Comparison of ENCODE assay signal across 33 cellular contexts in genomic region chr1:15167386-15167785, GRCh38. TPM values are rescaled to one million over a fixed set of nuclear protein-coding genes. Genes with fewer than 3 reads are reported as not detected.
DNase-seq lines count a peak whose midpoint lies in the region; ATAC-seq, FAIRE-seq and TF ChIP-seq lines count a peak whose summit lies in the region.
"Had no signal": no experiment of that assay in that cellular context is flagged by ENCODE, and none has a peak within 500 bp of the region (broad histone marks: within the 10 kb centered on the region; RNA-seq: fewer than 3 reads in every experiment).

No MANE protein-coding gene starts in this region.

- WGBS in mammary epithelial cell (ENCODE audit: low coverage, missing lambda C conversion rate) = 86% methylated on average over 3 of the region's 3 CpGs
- 37% methylated on average over 3 of the region's 3 CpGs for WGBS in GM12878 (ENCODE audit: insufficient coverage, insufficient replicate concordance, low lambda C conversion rate, missing lambda C conversion rate)

- RAD21 ChIA-PET in GM12878 (lab: Charles Lee; ENCODE audit: unreplicated experiment) = interaction anchor here (1.8 to 3.3 kb wide), 2 partner anchors 9 to 11 kb away, joined by 4 to 23 read pairs; no protein-coding TSS in a partner anchor

- H3K27me3 ChIP-seq in mammary epithelial cell (ENCODE audit: insufficient read depth, low read length) (no peaks in the 10 kb centered on the region), breast epithelium (no peaks in the 10 kb centered on the region), GM12878 (replicated peaks in 1 of 2; ENCODE audit: control insufficient read depth in 2 of 2, insufficient read depth in 2 of 2, low read length in 1 of 2) (no peaks in the 10 kb centered on the region)
- H3K27me3 ChIP-seq: esophagus squamous epithelium, gastrocnemius medialis, ovary, SJSA1 had no signal

- TF ChIP-seq EP300 in GM12878 (IDR thresholded peaks at IDR 0.05; ENCODE audit: borderline replicate concordance in 1 of 2, control insufficient read depth in 1 of 2, low read depth in 2 of 2, low read length in 2 of 2) = no peak

- POLR2A ChIA-PET in GM12878 (lab: Charles Lee) = interaction anchor here (0.6 to 1.5 kb wide), 3 partner anchors 9 to 243 kb away, joined by 3 to 5 read pairs (median 4); no protein-coding TSS in a partner anchor

- H2AFZ ChIP-seq in mammary epithelial cell (ENCODE audit: low read depth, low read length) (no peak overlapping the region), GM12878 (ENCODE audit: control insufficient read depth, low read depth, low read length) (no peak overlapping the region)

- H3K79me2 ChIP-seq in mammary epithelial cell (ENCODE audit: insufficient read depth, low read length) (peaks cover 85% of the 10 kb centered on the region), GM12878 (ENCODE audit: control insufficient read depth, insufficient read depth, low read length) (peaks cover 4% of the 10 kb centered on the region)

- CTCF ChIA-PET in mammary epithelial cell (lab: Charles Lee; ENCODE audit: low non-redundant PET) = no interaction called here
- CTCF ChIA-PET in GM12878 (lab: Yijun Ruan, JAX) = interaction anchor here (2.0 to 2.8 kb wide), 2 partner anchors 13 to 104 kb away, joined by 4 to 12 read pairs; no protein-coding TSS in a partner anchor

- H3K4me2 ChIP-seq in mammary epithelial cell (ENCODE audit: insufficient read depth, low read depth, low read length) (no peak overlapping the region), GM12878 (ENCODE audit: control insufficient read depth, insufficient read depth) (no peak overlapping the region)
- H3K4me2 ChIP-seq: KMS-11 had no signal

- TF ChIP-seq POLR2A in breast epithelium (IDR thresholded peaks at IDR 0.05) (no peak), GM12878 (IDR thresholded peaks at IDR 0.05; ENCODE audit: low read depth, low read length) (no peak)

- in situ Hi-C loops in mammary epithelial cell (cut with MboI; ENCODE audit: low sequenced_read_pairs in 2 of 2) (no loop called here), GM12878 (cut with MboI) (no loop called here)

- BruUV-seq in mammary epithelial cell (replicated peaks; lab: Mats Ljungman, UMichigan) = no TSS peak
- BruUV-seq in GM12878 (replicated peaks; lab: Mats Ljungman, UMichigan) = no TSS peak

- peak; percentile 57 for DNase-seq in mammary epithelial cell
- no peak for DNase-seq in breast epithelium (ENCODE audit: low spot score in 2 of 2)
- no peak for DNase-seq in GM12878 (ENCODE audit: low read depth, low spot score)
- DNase-seq in glomerular visceral epithelial cell (ENCODE audit: extremely low spot score) = peak; percentile 41
- DNase-seq in activated CD4-positive, alpha-beta T cell treated with anti-CD3 and anti-CD28 coated beads for 4 hours = no peak
- no peak for DNase-seq in NCI-H1092 treated with DMSO at 0.1 percent for 48 hours (lab: John Stamatoyannopoulos, UW)
- DNase-seq: 8988T; activated CD4-positive, alpha-beta T cell treated with anti-CD3 and anti-CD28 coated beads, Interleukin-2, amount 10 ng/mL, durations not matched to agents 24 days and 14 days; activated effector memory CD4-positive, alpha-beta T cell treated with Interleukin-2 at 50 U/mL for 16 hours; activated naive CD8-positive, alpha-beta T cell treated with anti-CD3 and anti-CD28 coated beads for 36 hours; CD4-positive, CD25-positive, alpha-beta regulatory T cell; esophagus squamous epithelium; gastrocnemius medialis; left cardiac atrium; NCI-H1417 treated with DMSO at 0.1 percent for 48 hours; NCI-H2081; NCI-H226; NCI-H69; nephron progenitor cell; ovary; substantia nigra; T1000 had no signal

- H3K4me3 ChIP-seq in mammary epithelial cell (replicated peaks in 1 of 3; ENCODE audit: insufficient read depth in 1 of 3, low read depth in 2 of 3, low read length in 3 of 3) (no peak overlapping the region), breast epithelium (no peak overlapping the region), GM12878 (no peak overlapping the region)
- H3K4me3 ChIP-seq: esophagus squamous epithelium, gastrocnemius medialis, lung, ovary, SJSA1 had no signal

- H3K9ac ChIP-seq in mammary epithelial cell (ENCODE audit: insufficient read depth, low read length) = no peak overlapping the region
- no peak overlapping the region for H3K9ac ChIP-seq in GM12878 (ENCODE audit: control insufficient read depth, insufficient read depth, low read length)
- H3K9ac ChIP-seq: KMS-11 had no signal

- dilution Hi-C loops in mammary epithelial cell (cut with HindIII; ENCODE audit: low sequenced_read_pairs) = no loop called here

- TF ChIP-seq RAD21 in GM12878 (IDR thresholded peaks at IDR 0.05; ENCODE audit: insufficient read depth, low read depth, low read length) = no peak

- no peak for TF ChIP-seq CTCF in mammary epithelial cell (conservative IDR thresholded peaks at IDR 0.05 in 1 of 2, IDR thresholded peaks at IDR 0.05 in 1 of 2; ENCODE audit: extremely low read depth in 1 of 2, insufficient read depth in 1 of 2, low read depth in 1 of 2, low read length in 2 of 2)
- no peak for TF ChIP-seq CTCF in breast epithelium (IDR thresholded peaks at IDR 0.05)
- TF ChIP-seq CTCF in GM12878 (IDR thresholded peaks at IDR 0.05 in 2 of 3, conservative IDR thresholded peaks at IDR 0.05 in 1 of 3; ENCODE audit: control insufficient read depth in 2 of 3, extremely low read depth in 1 of 3, insufficient read depth in 1 of 3, low read depth in 3 of 3, low read length in 3 of 3) = no peak

- H3K9me3 ChIP-seq in mammary epithelial cell (replicated peaks; ENCODE audit: insufficient read depth, low read length) (no peaks in the 10 kb centered on the region), breast epithelium (no peaks in the 10 kb centered on the region), GM12878 (replicated peaks; ENCODE audit: control insufficient read depth, insufficient read depth, low read length) (no peaks in the 10 kb centered on the region; the same call in 2 of the 3 replicates)
- H3K9me3 ChIP-seq: esophagus squamous epithelium, gastrocnemius medialis, ovary, SJSA1 had no signal

- intact Hi-C loops in mammary epithelial cell (cut with micrococcal nuclease) (no loop called here), breast epithelium (cut with DNase I; ENCODE audit: low total_unique reads) (no loop called here), GM12878 (cut with micrococcal nuclease; ENCODE audit: unreplicated experiment) (no loop called here)

- H3K4me1 ChIP-seq in mammary epithelial cell (ENCODE audit: insufficient read depth, low read length) (peaks cover 24% of the 10 kb centered on the region), breast epithelium (no peaks in the 10 kb centered on the region), GM12878 (ENCODE audit: control insufficient read depth, insufficient read depth, low read length) (peaks cover 13% of the 10 kb centered on the region)
- H3K4me1 ChIP-seq: gastrocnemius medialis had no signal

- peak overlapping the region; percentile 91 for H3K27ac ChIP-seq in mammary epithelial cell (ENCODE audit: insufficient read depth, low read depth, low read length)
- H3K27ac ChIP-seq in breast epithelium = no peak overlapping the region
- H3K27ac ChIP-seq in GM12878 (ENCODE audit: control insufficient read depth, insufficient read depth) = no peak overlapping the region
- H3K27ac ChIP-seq: gastrocnemius medialis, HL-60, KMS-11, ovary had no signal

- H4K20me1 ChIP-seq in mammary epithelial cell (ENCODE audit: insufficient read depth, low read length) = no peaks in the 10 kb centered on the region
- H4K20me1 ChIP-seq in GM12878 (ENCODE audit: control insufficient read depth, insufficient read depth) = no peaks in the 10 kb centered on the region

- FAIRE-seq in GM12878 (lab: Jason Lieb, UNC) = no peak
- FAIRE-seq: astrocyte, endometrium, H54 had no signal

- ATAC-seq in GM12878 = peak; percentile 53
- no peak for ATAC-seq in GM18873 (IDR thresholded peaks at IDR 0.05; ENCODE audit: low FRiP score, unreplicated experiment)
- ATAC-seq in GM21786 (IDR thresholded peaks at IDR 0.05; ENCODE audit: unreplicated experiment) = no peak
- ATAC-seq: gastrocnemius medialis; left cardiac atrium; stimulated activated effector memory CD8-positive, alpha-beta T cell treated with anti-CD3 and anti-CD28 coated beads, Interleukin-12 subunit alpha, Interleukin-12 subunit beta, amount 100 ng/mL, for 72 hours had no signal

- H3K36me3 ChIP-seq in mammary epithelial cell (ENCODE audit: insufficient read depth, low read length) = no peaks in the 10 kb centered on the region
- H3K36me3 ChIP-seq in breast epithelium = no peaks in the 10 kb centered on the region
- H3K36me3 ChIP-seq in GM12878 (ENCODE audit: control insufficient read depth in 2 of 2, insufficient read depth in 2 of 2, low read length in 1 of 2) = no peaks in the 10 kb centered on the region
- H3K36me3 ChIP-seq: esophagus squamous epithelium, gastrocnemius medialis, ovary, SJSA1 had no signal

- SMC1A ChIA-PET in GM12878 (lab: Charles Lee; ENCODE audit: uncharacterized antibody, unreplicated experiment) = interaction anchor here (1.1 to 3.3 kb wide), 4 partner anchors 14 to 73 kb away, joined by 3 to 18 read pairs (median 7); partner anchors contain the start of gene TMEM51

TF ChIP-seq in GM12878, 131 proteins besides CTCF, POLR2A, EP300 and RAD21 (continues in another document):
- TF ChIP-seq CHD2 (IDR thresholded peaks at IDR 0.05; ENCODE audit: borderline replicate concordance, low read depth, low read length) (no peak), MEF2B (IDR thresholded peaks at IDR 0.05; ENCODE audit: partially characterized antibody, poor library complexity, severe bottlenecking) (no peak), NFXL1 (IDR thresholded peaks at IDR 0.05; ENCODE audit: borderline replicate concordance) (no peak), LARP7 (IDR thresholded peaks at IDR 0.05) (no peak), NR2C1 (IDR thresholded peaks at IDR 0.05) (no peak)

RNA-seq across cellular contexts. Expression of gene TMEM51, which starts 13.8 kb away (rescaled TPM):
- 10 to 100 TPM; 15.1 to 16.2 TPM for total RNA-seq in mammary epithelial cell
- 14.9 TPM for polyA plus RNA-seq in mammary epithelial cell
- polyA minus RNA-seq in mammary epithelial cell = 4.4 TPM
- 10 to 100 TPM in 2 of 3 donors, 1 to 10 TPM in 1; 1.6 to 26.3 (median 10.8) TPM for total RNA-seq in breast epithelium
- total RNA-seq in GM12878 (2013; cell fraction: nucleolus; rRNA removed) = 5.5 and 5.8 TPM in 2 replicates
- 3.0 and 3.2 TPM in 2 replicates for total RNA-seq in GM12878 (2014; rRNA removed)
- total RNA-seq in GM12878 (2014; rRNA removed; fragmentation: Illumina TruSeq; extraction: Trizol) = 1.7 and 2.0 TPM in 2 replicates
- total RNA-seq in GM12878 (2021) = 4.2 TPM in 2 replicates
- polyA plus RNA-seq in GM12878 (2011; ENCODE audit: low read depth) = 1.9 TPM
- polyA plus RNA-seq in GM12878 (2011; rRNA removed) = 2.1 and 3.2 TPM in 2 replicates
- polyA plus RNA-seq in GM12878 (2011; cell fraction: cytosol; rRNA removed) = 3.2 TPM in 2 replicates
- polyA plus RNA-seq in GM12878 (2011; cell fraction: nucleus; rRNA removed) = 2.3 and 2.7 TPM in 2 replicates
- polyA plus RNA-seq in GM12878 (2012) = 2.9 and 4.9 TPM in 2 replicates
- polyA plus RNA-seq in GM12878 (2014; fragmentation: Illumina TruSeq; extraction: Trizol) = 1.7 and 3.2 TPM in 2 replicates
- under 1 TPM; 0.55 to 0.93 TPM for polyA plus RNA-seq in GM12878 (2014; fragmentation: Nextera tagmentation; extraction: Ambion mirVana)
- polyA plus RNA-seq in GM12878 (2014; rRNA removed) = 3.9 and 4.8 TPM in 2 replicates
- polyA plus RNA-seq in GM12878 (2016; fragmentation: Nextera tagmentation; extraction: Ambion mirVana) = 1 to 10 TPM; 2.2 to 3.6 TPM
- 1.5 and 2.5 TPM in 2 replicates for polyA minus RNA-seq in GM12878 (2011; rRNA and poly(A)+ RNA removed)
- 0.67 and 0.94 TPM in 2 replicates for polyA minus RNA-seq in GM12878 (2011; cell fraction: cytosol; rRNA and poly(A)+ RNA removed)
- 0.67 and 1.1 TPM in 2 replicates for polyA minus RNA-seq in GM12878 (2011; cell fraction: nucleus; rRNA and poly(A)+ RNA removed)
- total RNA-seq: activated CD8-positive, alpha-beta memory T cell treated with anti-CD3 and anti-CD28 coated beads for 36 hours; activated naive CD8-positive, alpha-beta T cell treated with anti-CD3 and anti-CD28 coated beads for 36 hours; CD4-positive, CD25-positive, alpha-beta regulatory T cell had no signal
- polyA plus RNA-seq: CD4-positive, CD25-positive, alpha-beta regulatory T cell had no signal

Comparison
In these comparisons a context has a peak if more than half of its experiments do, and no peak if none do; other contexts are left out.
1. DNase-seq: peak in mammary epithelial cell (single experiment) and glomerular visceral epithelial cell (single experiment); none in breast epithelium (0 of 2), GM12878 (single experiment), activated CD4-positive, alpha-beta T cell treated with anti-CD3 and anti-CD28 coated beads for 4 hours (0 of 2) and NCI-H1092 treated with DMSO at 0.1 percent for 48 hours (single experiment).